ENCODE assay signal across 18 cellular contexts in the genomic region with DNA sequence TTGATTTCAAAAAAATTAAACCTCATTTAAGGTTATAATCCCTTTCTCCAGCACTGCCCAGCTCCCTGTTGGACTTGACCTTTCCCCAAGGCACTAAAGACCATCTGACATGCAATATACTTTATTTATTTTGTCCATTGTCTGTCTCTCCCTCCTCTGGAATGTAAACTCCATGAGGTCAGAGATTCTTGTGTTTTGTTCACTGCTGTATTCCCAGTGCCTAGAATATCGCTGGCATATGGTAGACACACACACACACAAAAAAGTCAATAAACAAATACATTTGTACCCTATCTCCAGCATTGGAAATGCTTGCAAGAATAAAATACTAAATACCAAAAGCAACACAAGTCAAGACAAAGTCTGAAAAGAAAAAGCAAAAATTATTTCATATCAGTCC. TPM values are rescaled to one million over a fixed set of nuclear protein-coding genes. Genes with fewer than 3 reads are reported as not detected.
DNase-seq lines count a peak whose midpoint lies in the region; ATAC-seq and TF ChIP-seq lines count a peak whose summit lies in the region.
"Had no signal": no experiment of that assay in that cellular context is flagged by ENCODE, and none has a peak within 500 bp of the region (broad histone marks: within the 10 kb centered on the region; RNA-seq: fewer than 3 reads in every experiment).

No MANE protein-coding gene starts in this region.

- peak overlapping the region; percentile 60 for H2BK5ac ChIP-seq in IMR-90 (ENCODE audit: low read depth, low read length, poor library complexity, severe bottlenecking)

- no peak overlapping the region for H4K91ac ChIP-seq in IMR-90 (ENCODE audit: insufficient read depth, low read depth, low read length)

- no peaks in the 10 kb centered on the region for H3K36me3 Mint-ChIP-seq in progenitor cell of endocrine pancreas (ENCODE audit: insufficient read depth)
- H3K36me3 Mint-ChIP-seq in T-helper 2 cell treated with Interferon-gamma antibody and Interleukin-4, amounts not matched to agents 5 μg/mL and 100 μg/mL, for 36 hours (ENCODE audit: low read depth), result peaks cover 1% of the 10 kb centered on the region
- no peaks in the 10 kb centered on the region for H3K36me3 Mint-ChIP-seq in CD14-positive monocyte

- H3K27ac Mint-ChIP-seq in progenitor cell of endocrine pancreas (peak overlapping the region; percentile 31), CD14-positive monocyte (no peak overlapping the region)
- no peak overlapping the region for H3K27ac Mint-ChIP-seq in T-helper 2 cell treated with Interferon-gamma antibody and Interleukin-4, amounts not matched to agents 5 μg/mL and 100 μg/mL, for 36 hours

- H4K8ac ChIP-seq in IMR-90 (ENCODE audit: low read depth in 2 of 2, low read length in 2 of 2), result peak overlapping the region in 1 of 2 experiments; percentile 37; a peak in 1 of 4 replicates

- peak overlapping the region; percentile 20; the same call in 1 of the 2 replicates for H3K4me2 ChIP-seq in IMR-90 (ENCODE audit: low read depth, low read length)

- no peaks in the 10 kb centered on the region for H3K27me3 ChIP-seq in IMR-90 (ENCODE audit: control insufficient read depth, insufficient read depth, low read length)

- no peak overlapping the region for H4K5ac ChIP-seq in IMR-90 (ENCODE audit: low read depth, low read length)

- H3K4me3 Mint-ChIP-seq in progenitor cell of endocrine pancreas (ENCODE audit: low read depth), result no peak overlapping the region
- H3K4me3 Mint-ChIP-seq in T-helper 2 cell treated with Interferon-gamma antibody and Interleukin-4, amounts not matched to agents 5 μg/mL and 100 μg/mL, for 36 hours, result no peak overlapping the region
- no peak overlapping the region for H3K4me3 Mint-ChIP-seq in CD14-positive monocyte

- WGBS in IMR-90 (ENCODE audit: extremely low coverage in 2 of 2, insufficient read length in 1 of 2), 2 experiments, result no CpG with 5 or more reads among the region's 1 CpG

- no peak overlapping the region for H3K56ac ChIP-seq in IMR-90 (ENCODE audit: extremely low read depth, insufficient read depth, low read length)

- no peaks in the 10 kb centered on the region for H3K36me3 ChIP-seq in IMR-90 (ENCODE audit: control insufficient read depth, insufficient read depth, low read length)

- no peak overlapping the region for H3K4ac ChIP-seq in IMR-90 (ENCODE audit: low read depth, low read length)

- no peak overlapping the region for H2AFZ ChIP-seq in IMR-90 (replicated peaks; ENCODE audit: low read length, poor library complexity)

- H3K27me3 Mint-ChIP-seq in progenitor cell of endocrine pancreas, result peaks cover 6% of the 10 kb centered on the region
- H3K27me3 Mint-ChIP-seq in T-helper 2 cell treated with Interferon-gamma antibody and Interleukin-4, amounts not matched to agents 5 μg/mL and 100 μg/mL, for 36 hours (ENCODE audit: low read depth), result peaks cover 53% of the 10 kb centered on the region
- peaks cover 8 to 13% (median 11%) of the 10 kb centered on the region in 3 donors for H3K27me3 Mint-ChIP-seq in CD14-positive monocyte (ENCODE audit: low read depth in 3 of 3)

- peak overlapping the region; percentile 2; the same call in 1 of the 2 replicates for H2BK20ac ChIP-seq in IMR-90 (ENCODE audit: low read depth, low read length)

- intact Hi-C loops in IMR-90 (cut with micrococcal nuclease), result no loop called here
- intact Hi-C loops in CD14-positive monocyte (cut with micrococcal nuclease), result no loop called here

- in situ Hi-C loops in IMR-90 (cut with MboI; ENCODE audit: low sequenced_read_pairs), result no loop called here

- H3K9me1 ChIP-seq in IMR-90 (ENCODE audit: insufficient read depth, low read length), result no peaks in the 10 kb centered on the region; the same call in 1 of the 2 replicates

- no peak overlapping the region for H3K4me3 ChIP-seq in AG10803 (ENCODE audit: low read length)
- no peak overlapping the region for H3K4me3 ChIP-seq in IMR-90 (ENCODE audit: insufficient read depth, low read depth, low read length)

- H3K9ac ChIP-seq in IMR-90 (ENCODE audit: low read depth, low read length), result no peak overlapping the region

- no peak overlapping the region; the same call in 1 of the 2 replicates for H2AK5ac ChIP-seq in IMR-90 (ENCODE audit: low read depth, low read length)

- BruUV-seq in IMR-90 (replicated peaks; lab: Mats Ljungman, UMichigan), result no TSS peak

- peak overlapping the region; percentile 22; the same call in 1 of the 2 replicates for H3K14ac ChIP-seq in IMR-90 (replicated peaks; ENCODE audit: low read depth, low read length)

- peaks cover 10% of the 10 kb centered on the region for H3K4me1 Mint-ChIP-seq in progenitor cell of endocrine pancreas (ENCODE audit: low read depth)
- H3K4me1 Mint-ChIP-seq in T-helper 2 cell treated with Interferon-gamma antibody and Interleukin-4, amounts not matched to agents 5 μg/mL and 100 μg/mL, for 36 hours (ENCODE audit: low read depth), result no peaks in the 10 kb centered on the region
- no peaks in the 10 kb centered on the region for H3K4me1 Mint-ChIP-seq in CD14-positive monocyte

- no peak overlapping the region for H3K18ac ChIP-seq in IMR-90 (ENCODE audit: low read depth, low read length)

- dilution Hi-C loops in IMR-90 (cut with HindIII; ENCODE audit: low sequenced_read_pairs, unreplicated experiment), result no loop called here

- CTCF ChIA-PET in IMR-90 (lab: Yijun Ruan, JAX), result interaction anchor here (1.0 kb wide), 1 partner anchor 23 kb away, joined by 3 read pairs; no protein-coding TSS in a partner anchor

- TF ChIP-seq RAD21 in IMR-90 (IDR thresholded peaks at IDR 0.05; ENCODE audit: low read length), result no peak

- no peak overlapping the region for H2AK9ac ChIP-seq in IMR-90 (replicated peaks; ENCODE audit: low read depth, low read length, poor library complexity)

- no peak for TF ChIP-seq POLR2A in IMR-90 (IDR thresholded peaks at IDR 0.05; ENCODE audit: low read depth, low read length)

- no peak for TF ChIP-seq CTCF in AG10803 (conservative IDR thresholded peaks at IDR 0.05; ENCODE audit: low read length)
- TF ChIP-seq CTCF in IMR-90 (conservative IDR thresholded peaks at IDR 0.05; ENCODE audit: low read depth, low read length), result no peak
- TF ChIP-seq CTCF in progenitor cell of endocrine pancreas (IDR thresholded peaks at IDR 0.05; ENCODE audit: unreplicated experiment), result no peak
- TF ChIP-seq CTCF in CD14-positive monocyte (IDR thresholded peaks at IDR 0.05), result no peak

- H3K9me3 ChIP-seq in IMR-90 (ENCODE audit: control insufficient read depth, insufficient read depth, low read length), result no peaks in the 10 kb centered on the region

- H3K27ac ChIP-seq in IMR-90 (ENCODE audit: insufficient read depth, low read length), result no peak overlapping the region

- H4K20me1 ChIP-seq in IMR-90 (ENCODE audit: insufficient read depth, low read length), result no peaks in the 10 kb centered on the region

- H2BK120ac ChIP-seq in IMR-90 (ENCODE audit: low read depth, low read length), result peak overlapping the region; percentile 51; the same call in 1 of the 2 replicates

- H3K9me3 Mint-ChIP-seq in progenitor cell of endocrine pancreas (ENCODE audit: low read depth) (no peaks in the 10 kb centered on the region), CD14-positive monocyte (peaks cover 0 to 2% (median 0%) of the 10 kb centered on the region in 7 donors)
- H3K9me3 Mint-ChIP-seq in T-helper 2 cell treated with Interferon-gamma antibody and Interleukin-4, amounts not matched to agents 5 μg/mL and 100 μg/mL, for 36 hours, result no peaks in the 10 kb centered on the region

- peaks cover 4% of the 10 kb centered on the region for H3K4me1 ChIP-seq in IMR-90 (ENCODE audit: control insufficient read depth, insufficient read depth, low read length)

- H3K79me1 ChIP-seq in IMR-90 (ENCODE audit: low read depth in 1 of 2, low read length in 2 of 2), result no peaks in the 10 kb centered on the region

- no peak overlapping the region for H2BK15ac ChIP-seq in IMR-90 (ENCODE audit: low read depth, low read length)

- ATAC-seq in IMR-90 (ENCODE audit: low read depth), result peak; percentile 66
- no peak for ATAC-seq in GM19467 (IDR thresholded peaks at IDR 0.05; ENCODE audit: unreplicated experiment)
- ATAC-seq: Panc1 had no signal

- POLR2A ChIA-PET in IMR-90 (lab: Charles Lee; ENCODE audit: unreplicated experiment), result no interaction called here

- no peak overlapping the region for H3K23ac ChIP-seq in IMR-90 (ENCODE audit: low read depth, low read length)

- DNase-seq in AG10803 (ENCODE audit: low read depth), result peak; percentile 30
- no peak for DNase-seq in IMR-90
- peak; percentile 38 for DNase-seq in fibroblast of peridontal ligament (ENCODE audit: extremely low read depth)
- DNase-seq in progenitor cell of endocrine pancreas (ENCODE audit: low spot score, unreplicated experiment), result no peak
- DNase-seq in T-helper 2 cell treated with Interferon-gamma antibody and Interleukin-4, amounts not matched to agents 5 μg/mL and 100 μg/mL, for 36 hours (ENCODE audit: low spot score), result no peak
- no peak for DNase-seq in CD14-positive monocyte (ENCODE audit: low spot score)
- DNase-seq: ACHN, COR-L47, DMS 273 treated with DMSO at 0.1 percent for 48 hours, DND-41, GDM1, GOT3, KBM-7, NCI-H1105 treated with DMSO at 0.1 percent for 48 hours, NCI-H1694, NCI-H526 treated with DMSO at 0.1 percent for 48 hours had no signal

TF ChIP-seq in IMR-90, 13 proteins besides CTCF, POLR2A, EP300 and RAD21:
- no peak for TF ChIP-seq BHLHE40 (IDR thresholded peaks at IDR 0.05; ENCODE audit: low read depth, low read length)
- TF ChIP-seq CHD1 (IDR thresholded peaks at IDR 0.05; ENCODE audit: low read depth, low read length), result no peak
- no peak for TF ChIP-seq NFE2L2 (IDR thresholded peaks at IDR 0.05; ENCODE audit: low read depth, low read length)
- no peak for TF ChIP-seq MAZ (IDR thresholded peaks at IDR 0.05; ENCODE audit: borderline replicate concordance, low read depth, low read length)
- TF ChIP-seq RCOR1 (IDR thresholded peaks at IDR 0.05; ENCODE audit: insufficient replicate concordance, low read length), result no peak
- no peak for TF ChIP-seq RFX5 (IDR thresholded peaks at IDR 0.05; ENCODE audit: low read depth, low read length)
- no peak for TF ChIP-seq ELK1 (IDR thresholded peaks at IDR 0.05; ENCODE audit: borderline replicate concordance, low read depth, low read length)

RNA-seq across cellular contexts. Expression of gene ARSB, which starts 17.3 kb away (rescaled TPM):
- 14.7 and 16.0 TPM in 2 replicates for total RNA-seq in IMR-90 (2012; rRNA removed)
- polyA plus RNA-seq in IMR-90 (2012; rRNA removed), result 16.3 TPM in 2 replicates
- polyA plus RNA-seq in IMR-90 (2012; cell fraction: cytosol; rRNA removed), result 11.7 and 12.5 TPM in 2 replicates
- 3.4 and 7.0 TPM in 2 replicates for polyA plus RNA-seq in IMR-90 (2012; cell fraction: nucleus; rRNA removed; ENCODE audit: low replicate concordance)
- 17.0 and 17.7 TPM in 2 replicates for total RNA-seq in progenitor cell of endocrine pancreas
- polyA plus RNA-seq in CD14-positive monocyte, result 10 to 100 TPM; 18.1 to 28.7 TPM

Comparison
In these comparisons a context has a peak if more than half of its experiments do, and no peak if none do; other contexts are left out.
1. DNase-seq: peak in AG10803 (single experiment) and fibroblast of peridontal ligament (single experiment); none in IMR-90 (single experiment), progenitor cell of endocrine pancreas (single experiment), T-helper 2 cell treated with Interferon-gamma antibody and Interleukin-4, amounts not matched to agents 5 μg/mL and 100 μg/mL, for 36 hours (single experiment) and CD14-positive monocyte (single experiment).